Comparison of ENCODE assay signal across 9 cellular contexts in genomic region chr4:183100298-183100599, GRCh38. TPM values are rescaled to one million over a fixed set of nuclear protein-coding genes. Genes with fewer than 3 reads are reported as not detected.
DNase-seq lines count a peak whose midpoint lies in the region; ATAC-seq and TF ChIP-seq lines count a peak whose summit lies in the region.
"Had no signal": no experiment of that assay in that cellular context is flagged by ENCODE, and none has a peak within 500 bp of the region (broad histone marks: within the 10 kb centered on the region; RNA-seq: fewer than 3 reads in every experiment).

No MANE protein-coding gene starts in this region.

- H2AFZ ChIP-seq in parathyroid adenoma = no peak overlapping the region

- no peak overlapping the region for H3K9ac ChIP-seq in parathyroid adenoma

- no peaks in the 10 kb centered on the region for H3K79me2 ChIP-seq in parathyroid adenoma

- H3K27ac Mint-ChIP-seq in CD4-positive, alpha-beta memory T cell = peak overlapping the region in 1 of 7 donors; percentile 19
- H3K27ac Mint-ChIP-seq in T-cell = no peak overlapping the region

- H3K9me3 Mint-ChIP-seq in CD4-positive, alpha-beta memory T cell = peaks cover 0 to 5% (median 0%) of the 10 kb centered on the region in 8 donors
- H3K9me3 Mint-ChIP-seq in T-cell = no peaks in the 10 kb centered on the region

- TF ChIP-seq CTCF in fibroblast of the aortic adventitia (IDR thresholded peaks at IDR 0.05; ENCODE audit: insufficient read depth, low read length) (no peak), parathyroid adenoma (IDR thresholded peaks at IDR 0.05) (no peak), omental fat pad (IDR thresholded peaks at IDR 0.05) (no peak)

- peaks cover 0 to 4% of the 10 kb centered on the region in 2 donors for H3K36me3 Mint-ChIP-seq in CD4-positive, alpha-beta memory T cell
- H3K36me3 Mint-ChIP-seq in T-cell = no peaks in the 10 kb centered on the region

- H3K9me3 ChIP-seq in CD4-positive, alpha-beta memory T cell (ENCODE audit: control insufficient read depth in 1 of 2, low read length in 2 of 2) = no peaks in the 10 kb centered on the region
- no peaks in the 10 kb centered on the region for H3K9me3 ChIP-seq in parathyroid adenoma (ENCODE audit: control insufficient read depth, low read length)
- H3K9me3 ChIP-seq: mucosa of descending colon had no signal

- no peak for DNase-seq in CD4-positive, alpha-beta memory T cell
- DNase-seq in T-cell = no peak
- no peak for DNase-seq in fibroblast of the aortic adventitia (ENCODE audit: low read depth)
- DNase-seq in sciatic nerve (ENCODE audit: low spot score) = no peak
- DNase-seq in omental fat pad (ENCODE audit: low spot score) = no peak
- no peak for DNase-seq in retina

- peak overlapping the region; percentile 68 for H3K4me2 ChIP-seq in parathyroid adenoma (ENCODE audit: low read length)

- peak overlapping the region; percentile 61 to 86 (median 76) for H3K4me3 Mint-ChIP-seq in CD4-positive, alpha-beta memory T cell
- peak overlapping the region; percentile 61 to 77 (median 61) for H3K4me3 Mint-ChIP-seq in T-cell

- ATAC-seq in T-cell (replicated peaks in 1 of 4) (no peak), sciatic nerve (no peak), omental fat pad (ENCODE audit: low FRiP score) (no peak), GM21360 (IDR thresholded peaks at IDR 0.05; ENCODE audit: unreplicated experiment) (no peak)

- CTCF ChIA-PET in CD4-positive, alpha-beta memory T cell (lab: Charles Lee; ENCODE audit: partially characterized antibody) = interaction anchor here (1.8 kb wide), 1 partner anchor 27 kb away, joined by 8 read pairs; no protein-coding TSS in a partner anchor
- CTCF ChIA-PET in T-cell (lab: Charles Lee) = no interaction called here

- H3K4me1 Mint-ChIP-seq in CD4-positive, alpha-beta memory T cell = peaks cover 8 to 31% (median 20%) of the 10 kb centered on the region in 4 donors
- H3K4me1 Mint-ChIP-seq in T-cell = peaks cover 13 to 19% (median 17%) of the 10 kb centered on the region in 3 donors

- H3K36me3 ChIP-seq in CD4-positive, alpha-beta memory T cell (ENCODE audit: insufficient read depth, low read length) = no peaks in the 10 kb centered on the region
- no peaks in the 10 kb centered on the region for H3K36me3 ChIP-seq in parathyroid adenoma (ENCODE audit: control insufficient read depth, insufficient read depth, low read length)

- H3K4me3 ChIP-seq in CD4-positive, alpha-beta memory T cell (ENCODE audit: low read length in 2 of 2) = peak overlapping the region in 1 of 2 donors; percentile 11
- H3K4me3 ChIP-seq in fibroblast of the aortic adventitia (ENCODE audit: low read depth, low read length) (peak overlapping the region; percentile 89), parathyroid adenoma (ENCODE audit: low read depth, low read length) (peak overlapping the region; percentile 59)

- H3K27ac ChIP-seq in CD4-positive, alpha-beta memory T cell (ENCODE audit: low read depth, low read length) = no peak overlapping the region
- no peak overlapping the region for H3K27ac ChIP-seq in parathyroid adenoma

- peaks cover 0 to 3% of the 10 kb centered on the region in 2 donors for H3K27me3 Mint-ChIP-seq in CD4-positive, alpha-beta memory T cell
- peaks cover 9 to 21% of the 10 kb centered on the region in 2 donors for H3K27me3 Mint-ChIP-seq in T-cell

- POLR2A ChIA-PET in CD4-positive, alpha-beta memory T cell (lab: Charles Lee; ENCODE audit: partially characterized antibody) = interaction anchor here (3.3 kb wide), 1 partner anchor 182 kb away, joined by 12 read pairs; no protein-coding TSS in a partner anchor
- POLR2A ChIA-PET in T-cell (lab: Charles Lee) = no interaction called here

- H3K4me1 ChIP-seq in CD4-positive, alpha-beta memory T cell (ENCODE audit: insufficient read depth, low read length) = peaks cover 14% of the 10 kb centered on the region
- no peaks in the 10 kb centered on the region for H3K4me1 ChIP-seq in parathyroid adenoma

- H3K27me3 ChIP-seq in CD4-positive, alpha-beta memory T cell (ENCODE audit: insufficient read depth, low read length) = peaks cover 3% of the 10 kb centered on the region
- no peaks in the 10 kb centered on the region for H3K27me3 ChIP-seq in parathyroid adenoma (ENCODE audit: control insufficient read depth, insufficient read depth, low read length)

- intact Hi-C loops in CD4-positive, alpha-beta memory T cell (cut with micrococcal nuclease) = no loop called here
- intact Hi-C loops in sciatic nerve (cut with DNase I) = no loop called here

RNA-seq across cellular contexts. Expression of gene WWC2, which starts 1.2 kb away (rescaled TPM):
- 1 to 10 TPM; 7.3 to 7.6 TPM for total RNA-seq in CD4-positive, alpha-beta memory T cell
- polyA plus RNA-seq in CD4-positive, alpha-beta memory T cell = 1 to 10 TPM; 2.3 to 3.1 TPM
- total RNA-seq in T-cell = 1 to 10 TPM; 5.0 to 9.1 (median 7.3) TPM
- total RNA-seq in fibroblast of the aortic adventitia (ENCODE audit: low replicate concordance) = 21.5 and 47.0 TPM in 2 replicates
- total RNA-seq in sciatic nerve = 67.3 TPM
- total RNA-seq in omental fat pad = 10 to 100 TPM; 33.7 to 48.3 (median 42.9) TPM
